ENCODE assay signal across 24 cellular contexts in the genomic region with DNA sequence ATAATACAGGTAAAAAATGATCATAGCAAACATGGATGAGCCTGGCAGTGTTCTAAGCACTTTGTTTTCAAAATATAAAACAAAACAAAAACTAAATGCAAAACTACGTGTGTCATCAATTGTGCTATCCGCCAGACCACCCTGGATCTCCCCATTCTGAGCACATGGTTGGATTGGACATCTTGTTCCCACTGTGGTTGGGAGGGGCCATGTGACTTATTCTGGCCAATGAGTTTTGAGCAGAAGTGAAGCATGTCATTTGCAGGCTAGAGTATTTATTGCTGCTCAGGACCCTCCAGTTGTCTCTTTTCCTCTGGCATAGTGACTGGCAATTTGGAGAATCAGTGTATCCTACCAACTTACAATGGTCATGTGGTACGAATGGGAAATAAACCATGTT.
"Had no signal": no experiment of that assay in that cellular context is flagged by ENCODE, and none has a peak within 500 bp of the region (broad histone marks: within the 10 kb centered on the region; RNA-seq: fewer than 3 reads in every experiment).

No MANE protein-coding gene starts in this region.

- H3K4me3 ChIP-seq: esophagus squamous epithelium, gastroesophageal sphincter, left lung, lung, pancreas, right lobe of liver, spleen, testis, tibial nerve, upper lobe of right lung, vagina had no signal

- ATAC-seq: gastroesophageal sphincter; left lung; pancreas; right lobe of liver; stimulated activated naive B cell treated with anti-CD40 and anti-IgM and Interleukin-4, amounts not matched to agents 10 μg/mL and 1 μg/mL and 100 μg/mL, for 72 hours; stimulated activated naive CD8-positive, alpha-beta T cell treated with anti-CD3 and anti-CD28 coated beads, Interleukin-15, amount 100 ng/mL, for 72 hours; upper lobe of right lung had no signal

- FAIRE-seq: keratinocyte, pancreas had no signal

- H3K27me3 ChIP-seq: left lung, right lobe of liver, testis, tibial nerve, upper lobe of right lung, vagina had no signal

- H3K36me3 ChIP-seq: esophagus squamous epithelium, gastroesophageal sphincter, left lung, pancreas, right lobe of liver, spleen, tibial nerve, upper lobe of right lung, vagina had no signal

- H3K9me3 ChIP-seq: esophagus squamous epithelium, gastroesophageal sphincter, left lung, pancreas, right lobe of liver, spleen, testis, tibial nerve, upper lobe of right lung, vagina had no signal

- DNase-seq: dermis blood vessel endothelial cell; esophagus squamous epithelium; foreskin fibroblast; glutamatergic neuron; immature natural killer cell; left lung; mesenchymal stem cell; naive B cell; occipital lobe; pancreas; right lobe of liver; spleen; stimulated activated CD4-positive, alpha-beta T cell treated with anti-CD3 and anti-CD28 coated beads, Interleukin-15, amount 100 ng/mL, for 24 hours; stimulated activated CD4-positive, alpha-beta T cell treated with anti-CD3 and anti-CD28 coated beads, Interleukin-1b, Interleukin-23, amount 100 ng/mL, for 48 hours; stimulated activated CD4-positive, alpha-beta T cell treated with anti-CD3 and anti-CD28 coated beads, Interleukin-4, amount 100 ng/mL, for 4 hours; stimulated activated naive B cell treated with anti-CD40 and anti-IgM and Interleukin-4, amounts not matched to agents 10 μg/mL and 1 μg/mL and 100 μg/mL, for 72 hours; stimulated activated naive CD8-positive, alpha-beta T cell treated with anti-CD3 and anti-CD28 coated beads, Interleukin-15, amount 100 ng/mL, for 72 hours; upper lobe of right lung had no signal

- H3K4me1 ChIP-seq: left lung, pancreas, right lobe of liver, spleen, testis, upper lobe of right lung, vagina had no signal

- H3K27ac ChIP-seq: gastroesophageal sphincter, left lung, pancreas, right lobe of liver, spleen, testis, tibial nerve, upper lobe of right lung, vagina had no signal
